Comparison of ENCODE assay signal across 1 cellular context in genomic region chr2:101616411-101616810, GRCh38.
TF ChIP-seq lines count a peak whose summit lies in the region.

No MANE protein-coding gene starts in this region.

TF ChIP-seq in GM23338, 12 proteins besides CTCF, POLR2A, EP300 and RAD21 (continued from another document):
- no peak for TF ChIP-seq ZNF462 (CRISPR knock-in tag; IDR thresholded peaks at IDR 0.05)
- TF ChIP-seq CREB1 (CRISPR knock-in tag; IDR thresholded peaks at IDR 0.05; ENCODE audit: low read depth): no peak
- no peak for TF ChIP-seq EZH2phosphoT487 (IDR thresholded peaks at IDR 0.05; ENCODE audit: unreplicated experiment)
- no peak for TF ChIP-seq ETS1 (IDR thresholded peaks at IDR 0.05)
- TF ChIP-seq EZH2 (IDR thresholded peaks at IDR 0.05; ENCODE audit: low read depth, unreplicated experiment): no peak
- no peak for TF ChIP-seq POLR2AphosphoS5 (IDR thresholded peaks at IDR 0.05; ENCODE audit: low read depth)
- TF ChIP-seq NANOG (IDR thresholded peaks at IDR 0.05; ENCODE audit: borderline replicate concordance): no peak
- no peak for TF ChIP-seq ZNF331 (CRISPR knock-in tag; IDR thresholded peaks at IDR 0.05; ENCODE audit: low read depth)
- no peak for TF ChIP-seq STAT1 (IDR thresholded peaks at IDR 0.05; ENCODE audit: unreplicated experiment)
- no peak for TF ChIP-seq REST (IDR thresholded peaks at IDR 0.05; ENCODE audit: unreplicated experiment)
- no peak for TF ChIP-seq JUNB (IDR thresholded peaks at IDR 0.05; ENCODE audit: unreplicated experiment)
TF ChIP-seq in GM23338: peak in this region for 0.
